In the genomic region with DNA sequence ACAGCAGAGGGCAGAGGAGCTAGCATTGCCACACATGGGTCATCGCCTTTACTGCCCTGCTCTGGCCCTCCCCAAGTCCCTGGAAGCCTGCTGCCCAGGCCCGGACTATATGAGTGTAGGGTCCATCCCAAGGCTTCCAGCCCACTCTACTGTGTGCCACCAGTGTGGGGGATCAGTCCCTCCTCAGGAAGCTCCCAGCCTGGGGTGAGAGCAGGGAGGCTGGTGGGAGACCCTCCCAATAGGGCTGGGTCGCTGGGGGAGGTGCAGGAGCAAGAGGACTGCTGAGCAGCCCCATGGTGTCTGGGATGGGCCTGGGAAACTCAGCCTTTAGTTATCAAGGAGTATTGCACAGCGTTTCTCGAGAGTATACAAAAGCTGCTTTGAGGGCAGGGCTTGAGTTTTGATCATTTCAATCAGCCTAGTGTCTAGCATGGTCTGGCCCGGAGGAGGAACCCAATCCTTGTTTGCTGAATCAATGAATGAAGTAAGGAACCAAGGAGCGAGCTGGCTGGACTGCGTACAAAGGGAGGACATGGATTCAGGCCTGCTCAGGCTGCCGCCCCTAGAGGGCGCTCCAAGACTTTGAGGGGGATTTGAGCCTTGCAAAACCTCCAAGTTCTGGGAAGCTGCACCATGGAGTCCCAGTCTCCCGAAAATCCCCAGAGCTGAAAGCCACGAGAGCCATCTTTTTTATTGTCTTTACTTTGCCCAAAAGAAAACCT, we compare ENCODE assay signal across 9 cellular contexts.
DNase-seq lines count a peak whose midpoint lies in the region; ATAC-seq and TF ChIP-seq lines count a peak whose summit lies in the region.
"Had no signal": no experiment of that assay in that cellular context is flagged by ENCODE, and none has a peak within 500 bp of the region (broad histone marks: within the 10 kb centered on the region; RNA-seq: fewer than 3 reads in every experiment).

No MANE protein-coding gene starts in this region.

- no peaks in the 10 kb centered on the region for H3K36me3 Mint-ChIP-seq in activated T-cell treated with anti-CD3 and anti-CD28 coated beads, Interleukin-2, amount 50 U/mL, for 72 hours (ENCODE audit: insufficient read depth in 2 of 2)
- H3K36me3 Mint-ChIP-seq: activated naive CD4-positive, alpha-beta T cell treated with anti-CD3 and anti-CD28 coated beads, Interleukin-2, amount 50 U/mL, for 24 hours had no signal

- peak overlapping the region; percentile 17 for H2BK5ac ChIP-seq in neuronal stem cell (ENCODE audit: low read length)

- H3K4me3 ChIP-seq in HUES64 (ENCODE audit: low read length), result no peak overlapping the region
- H3K4me3 ChIP-seq in fibroblast of villous mesenchyme (ENCODE audit: low read depth, low read length), result no peak overlapping the region
- H3K4me3 ChIP-seq in neuronal stem cell (ENCODE audit: low read length in 2 of 2), result no peak overlapping the region
- H3K4me3 ChIP-seq in upper lobe of left lung, result no peak overlapping the region

- no peaks in the 10 kb centered on the region for H3K27me3 Mint-ChIP-seq in activated T-cell treated with anti-CD3 and anti-CD28 coated beads, Interleukin-2, amount 50 U/mL, for 72 hours (ENCODE audit: low read depth)
- H3K27me3 Mint-ChIP-seq: activated naive CD4-positive, alpha-beta T cell treated with anti-CD3 and anti-CD28 coated beads, Interleukin-2, amount 50 U/mL, for 24 hours had no signal

- H2BK12ac ChIP-seq in neuronal stem cell (ENCODE audit: low read length), result peak overlapping the region; percentile 98

- peak overlapping the region; percentile 43; the same call in 1 of the 2 replicates for H3K9ac ChIP-seq in HUES64 (ENCODE audit: low read depth, low read length)
- peak overlapping the region; percentile 74 for H3K9ac ChIP-seq in neuronal stem cell (ENCODE audit: low read depth, low read length, poor library complexity)

- peak overlapping the region; percentile 90 for H2AK5ac ChIP-seq in neuronal stem cell (ENCODE audit: low read depth, low read length)

- no peaks in the 10 kb centered on the region for H3K9me3 Mint-ChIP-seq in activated T-cell treated with anti-CD3 and anti-CD28 coated beads, Interleukin-2, amount 50 U/mL, for 72 hours
- H3K9me3 Mint-ChIP-seq: activated naive CD4-positive, alpha-beta T cell treated with anti-CD3 and anti-CD28 coated beads, Interleukin-2, amount 50 U/mL, for 24 hours had no signal

- H2AFZ ChIP-seq in neuronal stem cell (ENCODE audit: low read length), result peak overlapping the region; percentile 47

- no peaks in the 10 kb centered on the region for H3K79me1 ChIP-seq in neuronal stem cell (ENCODE audit: low read depth, low read length)

- WGBS in HUES64, result 42% methylated on average over 12 of the region's 12 CpGs
- no CpG with 5 or more reads among the region's 12 CpGs for WGBS in neuronal stem cell (ENCODE audit: extremely low coverage in 2 of 2, insufficient read length in 2 of 2, insufficient replicate concordance in 1 of 2), 2 donors
- 52 to 59% methylated on average over 10 to 11 of the region's 12 CpGs for WGBS in upper lobe of left lung, 2 donors

- H3K4me1 ChIP-seq in HUES64 (ENCODE audit: insufficient read depth, low read length) (peaks cover 18% of the 10 kb centered on the region), neuronal stem cell (ENCODE audit: control insufficient read depth in 2 of 2, insufficient read depth in 1 of 2, low read depth in 1 of 2, low read length in 2 of 2) (peaks cover 0 to 12% of the 10 kb centered on the region in 2 donors), upper lobe of left lung (no peaks in the 10 kb centered on the region)

- H4K8ac ChIP-seq in neuronal stem cell (ENCODE audit: low read depth, low read length), result peak overlapping the region; percentile 92

- H2BK15ac ChIP-seq in neuronal stem cell (ENCODE audit: low read length), result peak overlapping the region; percentile 78

- H3K23ac ChIP-seq in neuronal stem cell (ENCODE audit: low read depth, low read length, poor library complexity), result no peak overlapping the region

- peak; percentile 91 for DNase-seq in D341Med (ENCODE audit: low spot score)
- DNase-seq in NOMO-1 treated with dmso at 0.1 percent for 144 hours (lab: John Stamatoyannopoulos, UW; ENCODE audit: unreplicated experiment), result peak; percentile 12
- DNase-seq in activated T-cell treated with anti-CD3 and anti-CD28 coated beads, Interleukin-2, amount 50 U/mL, for 72 hours, result peak; percentile 47 to 53
- DNase-seq in fibroblast of villous mesenchyme (ENCODE audit: low read depth), result peak; percentile 94
- peak; percentile 86 for DNase-seq in neuronal stem cell (ENCODE audit: low spot score)
- peak in 1 of 2 donors; percentile 50 for DNase-seq in upper lobe of left lung

- peak overlapping the region; percentile 45 for H2BK120ac ChIP-seq in neuronal stem cell (ENCODE audit: low read depth, low read length)

- H3K36me3 ChIP-seq in HUES64 (ENCODE audit: insufficient read depth, low read length), result no peaks in the 10 kb centered on the region
- H3K36me3 ChIP-seq in neuronal stem cell (replicated peaks in 1 of 2; ENCODE audit: control insufficient read depth in 2 of 2, insufficient read depth in 2 of 2, low read length in 2 of 2), result no peaks in the 10 kb centered on the region
- peaks cover 0 to under 1% (median 0%) of the 10 kb centered on the region in 4 donors for H3K36me3 ChIP-seq in upper lobe of left lung

- no peak overlapping the region for H3K27ac Mint-ChIP-seq in activated T-cell treated with anti-CD3 and anti-CD28 coated beads, Interleukin-2, amount 50 U/mL, for 72 hours
- H3K27ac Mint-ChIP-seq: activated naive CD4-positive, alpha-beta T cell treated with anti-CD3 and anti-CD28 coated beads, Interleukin-2, amount 50 U/mL, for 24 hours had no signal

- no peak overlapping the region for H3K4me2 ChIP-seq in neuronal stem cell (ENCODE audit: insufficient read depth, low read length, poor library complexity, severe bottlenecking)

- no peak overlapping the region for H3K4me3 Mint-ChIP-seq in activated T-cell treated with anti-CD3 and anti-CD28 coated beads, Interleukin-2, amount 50 U/mL, for 72 hours
- H3K4me3 Mint-ChIP-seq: activated naive CD4-positive, alpha-beta T cell treated with anti-CD3 and anti-CD28 coated beads, Interleukin-2, amount 50 U/mL, for 24 hours had no signal

- TF ChIP-seq CTCF in fibroblast of villous mesenchyme (IDR thresholded peaks at IDR 0.05; ENCODE audit: insufficient read depth, low read depth, low read length) (peak; percentile 98), upper lobe of left lung (IDR thresholded peaks at IDR 0.05) (peak; percentile 34 to 74 (median 60))

- ATAC-seq in activated T-cell treated with anti-CD3 and anti-CD28 coated beads, Interleukin-2, amount 50 U/mL, for 72 hours (replicated peaks in 1 of 2), result peak; percentile 29
- ATAC-seq in upper lobe of left lung (ENCODE audit: low FRiP score in 2 of 2), result peak; percentile 64 to 71
- no peak for ATAC-seq in GM19467 (IDR thresholded peaks at IDR 0.05; ENCODE audit: unreplicated experiment)

- H3K27me3 ChIP-seq in HUES64 (ENCODE audit: insufficient read depth, low read length), result no peaks in the 10 kb centered on the region
- no peaks in the 10 kb centered on the region for H3K27me3 ChIP-seq in neuronal stem cell (ENCODE audit: control insufficient read depth in 3 of 3, insufficient read depth in 3 of 3, low read depth in 1 of 3, low read length in 3 of 3)
- H3K27me3 ChIP-seq in upper lobe of left lung, result no peaks in the 10 kb centered on the region

- TF ChIP-seq POLR2A in upper lobe of left lung (IDR thresholded peaks at IDR 0.05), result no peak

- H3K27ac ChIP-seq in HUES64 (ENCODE audit: low read depth, low read length) (no peak overlapping the region; the same call in 1 of the 2 replicates), neuronal stem cell (replicated peaks; ENCODE audit: low read length) (no peak overlapping the region), upper lobe of left lung (peak overlapping the region in 3 of 4 donors; percentile 2 to 53 (median 42))

- no peak overlapping the region for H4K91ac ChIP-seq in neuronal stem cell (ENCODE audit: low read depth, low read length, poor library complexity)

- TF ChIP-seq EP300 in upper lobe of left lung (IDR thresholded peaks at IDR 0.05), result no peak

- peak overlapping the region; percentile 69 for H3K18ac ChIP-seq in neuronal stem cell (ENCODE audit: low read length)

- H3K4ac ChIP-seq in neuronal stem cell (ENCODE audit: low read length), result no peak overlapping the region

- H3K4me1 Mint-ChIP-seq in activated T-cell treated with anti-CD3 and anti-CD28 coated beads, Interleukin-2, amount 50 U/mL, for 72 hours (ENCODE audit: low read depth), result peaks cover 10% of the 10 kb centered on the region

- no peaks in the 10 kb centered on the region for H3K9me3 ChIP-seq in HUES64 (ENCODE audit: insufficient read depth, low read depth, low read length)
- no peaks in the 10 kb centered on the region for H3K9me3 ChIP-seq in neuronal stem cell (replicated peaks in 1 of 2; ENCODE audit: control insufficient read depth in 2 of 2, insufficient read depth in 1 of 2, low read depth in 1 of 2, low read length in 2 of 2)
- no peaks in the 10 kb centered on the region for H3K9me3 ChIP-seq in upper lobe of left lung

- peak overlapping the region; percentile 58 for H3K14ac ChIP-seq in neuronal stem cell (ENCODE audit: low read length)

Comparison
In these comparisons a context has a peak if more than half of its experiments do, and no peak if none do; other contexts are left out.
1. H3K27ac ChIP-seq: peak in upper lobe of left lung (3 of 4); none in HUES64 (single experiment) and neuronal stem cell (single experiment).